8 cellular contexts compared by ENCODE assay signal in the genomic region with DNA sequence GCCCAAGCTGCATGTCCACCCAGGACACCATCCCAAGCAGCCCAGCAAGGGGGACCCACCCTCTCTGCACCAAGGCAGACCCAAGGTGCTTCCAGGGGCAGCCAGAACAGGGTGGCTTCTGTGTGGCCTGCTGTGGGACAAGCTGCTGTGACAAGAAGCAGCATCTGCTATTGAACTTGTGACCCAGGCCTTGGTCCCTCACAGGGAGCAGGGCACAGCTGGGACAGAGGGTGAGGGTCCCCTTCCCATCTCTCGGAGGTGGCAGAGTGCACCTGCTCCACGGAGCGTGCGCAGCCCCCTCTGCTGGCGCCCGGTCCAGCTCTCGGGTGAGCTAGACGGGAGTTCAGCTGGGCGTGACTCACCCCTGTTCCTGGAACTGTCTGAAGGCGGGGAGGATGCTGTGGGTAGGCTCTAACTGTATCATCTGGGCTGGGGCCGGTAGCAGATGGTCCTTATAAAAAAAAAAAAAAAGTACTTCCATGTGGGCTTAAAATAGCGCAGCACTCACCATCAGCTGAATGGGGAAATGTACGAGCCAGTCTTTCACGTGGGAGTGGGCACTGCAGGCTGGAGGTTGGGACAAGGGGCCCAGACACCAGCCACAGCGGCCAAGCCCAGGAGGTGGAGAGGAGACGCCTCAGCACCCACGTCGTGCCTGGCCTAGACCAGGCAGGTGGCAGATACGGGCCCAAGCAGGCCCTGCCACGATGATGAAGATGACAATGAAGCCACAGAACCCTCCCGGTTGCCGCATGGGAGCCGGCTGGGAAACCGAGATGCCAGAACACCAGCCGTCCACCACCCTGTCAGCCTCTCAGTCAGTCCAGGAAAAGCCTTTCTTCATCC.
DNase-seq lines count a peak whose midpoint lies in the region; ATAC-seq, FAIRE-seq and TF ChIP-seq lines count a peak whose summit lies in the region.

No MANE protein-coding gene starts in this region.

- intact Hi-C loops in GM12878 (cut with micrococcal nuclease; ENCODE audit: unreplicated experiment) (loop anchor here (5.0 kb wide), 2 partner anchors 82 to 308 kb away; no protein-coding TSS in a partner anchor), lower lobe of right lung (cut with DNase I) (no loop called here)

- CTCF ChIA-PET in GM10248 (lab: Yijun Ruan, JAX) (interaction anchor here (0.8 to 3.4 kb wide), 9 partner anchors 9 to 56 kb away, joined by 3 to 17 read pairs (median 3); no protein-coding TSS in a partner anchor), GM12878 (lab: Yijun Ruan, JAX) (interaction anchor here (0.6 to 3.8 kb wide), 18 partner anchors 9 to 1342 kb away, joined by 3 to 64 read pairs (median 4); a partner anchor contains a TSS)

- DNase-seq in GM10248 (ENCODE audit: extremely low spot score) = peak; percentile 84
- peak; percentile 97 for DNase-seq in GM23248
- peak; percentile 97 for DNase-seq in LHCN-M2 (ENCODE audit: low read depth)
- peak; percentile 89 for DNase-seq in UCSD-AML1 (lab: John Stamatoyannopoulos, UW; ENCODE audit: unreplicated experiment)
- DNase-seq in GM12878 (ENCODE audit: low read depth, low spot score) = peak; percentile 62
- peak; percentile 86 for DNase-seq in lower lobe of right lung
- peak; percentile 88 for DNase-seq in stimulated activated CD8-positive, alpha-beta memory T cell treated with anti-CD3 and anti-CD28 coated beads, Interleukin-15, amount 100 ng/mL, for 48 hours (ENCODE audit: low read depth in 2 of 2)
- no peak for DNase-seq in ecto neural progenitor cell (ENCODE audit: low spot score)

- peak; percentile 85 for FAIRE-seq in GM12878 (lab: Jason Lieb, UNC)

- TF ChIP-seq POLR2A in GM12878 (IDR thresholded peaks at IDR 0.05; ENCODE audit: low read depth, low read length) = peak; percentile 29

- H3K4me2 ChIP-seq in GM23248 (ENCODE audit: unreplicated experiment) = peak overlapping the region; percentile 31
- H3K4me2 ChIP-seq in GM12878 (ENCODE audit: control insufficient read depth, insufficient read depth) = peak overlapping the region; percentile 77

- WGBS in GM23248 (ENCODE audit: low coverage in 1 of 2, low lambda C conversion rate in 2 of 2, missing lambda C conversion rate in 2 of 2), 2 experiments = 13 to 14% methylated on average over 24 to 25 of the region's 25 CpGs
- 27% methylated on average over 25 of the region's 25 CpGs for WGBS in GM12878 (ENCODE audit: insufficient coverage, insufficient replicate concordance, low lambda C conversion rate, missing lambda C conversion rate)

- peaks cover 18% of the 10 kb centered on the region for H3F3A ChIP-seq in GM23248 (ENCODE audit: insufficient read depth)

- POLR2A ChIA-PET in GM10248 (lab: Yijun Ruan, JAX) = interaction anchor here (0.8 to 4.5 kb wide), 4 partner anchors 30 to 244 kb away, joined by 3 to 27 read pairs (median 5); a partner anchor contains a TSS
- POLR2A ChIA-PET in GM12878 (lab: Charles Lee) = interaction anchor here (0.6 to 3.7 kb wide), 16 partner anchors 19 to 140 kb away, joined by 3 to 43 read pairs (median 5); a partner anchor contains a TSS

- H3K9ac ChIP-seq in GM23248 (peak overlapping the region; percentile 33), GM12878 (ENCODE audit: control insufficient read depth, insufficient read depth, low read length) (peak overlapping the region; percentile 67)

- H3K9me2 ChIP-seq in GM23248 (ENCODE audit: insufficient read depth) = no peaks in the 10 kb centered on the region

- H3K4me3 ChIP-seq in GM23248 (no peak overlapping the region), GM12878 (no peak overlapping the region), lower lobe of right lung (no peak overlapping the region)

- peak; percentile 71 for ATAC-seq in GM12878
- peak; percentile 82 to 88 for ATAC-seq in lower lobe of right lung

- RAD21 ChIA-PET in GM12878 (lab: Charles Lee; ENCODE audit: unreplicated experiment) = interaction anchor here (0.7 to 10.3 kb wide), 29 partner anchors 8 to 1117 kb away, joined by 3 to 322 read pairs (median 5); a partner anchor contains a TSS

- TF ChIP-seq RAD21 in GM12878 (IDR thresholded peaks at IDR 0.05; ENCODE audit: insufficient read depth, low read depth, low read length) = peak; percentile 60

- H4K20me1 ChIP-seq in GM23248 (ENCODE audit: insufficient read depth) (no peaks in the 10 kb centered on the region), GM12878 (ENCODE audit: control insufficient read depth, insufficient read depth) (no peaks in the 10 kb centered on the region)

- no peaks in the 10 kb centered on the region for H3K36me3 ChIP-seq in GM23248 (ENCODE audit: low read depth)
- no peaks in the 10 kb centered on the region for H3K36me3 ChIP-seq in GM12878 (ENCODE audit: control insufficient read depth in 2 of 2, insufficient read depth in 2 of 2, low read length in 1 of 2)
- H3K36me3 ChIP-seq in lower lobe of right lung = no peaks in the 10 kb centered on the region

- peak overlapping the region; percentile 26; the same call in 1 of the 2 replicates for H2AFZ ChIP-seq in GM23248
- H2AFZ ChIP-seq in GM12878 (ENCODE audit: control insufficient read depth, low read depth, low read length) = peak overlapping the region; percentile 62

- H3K4me1 ChIP-seq in GM23248 (ENCODE audit: insufficient read depth) = peaks cover 24% of the 10 kb centered on the region
- peaks cover 57% of the 10 kb centered on the region for H3K4me1 ChIP-seq in GM12878 (ENCODE audit: control insufficient read depth, insufficient read depth, low read length)
- H3K4me1 ChIP-seq in lower lobe of right lung = peaks cover 50% of the 10 kb centered on the region

- SMC1A ChIA-PET in GM12878 (lab: Charles Lee; ENCODE audit: uncharacterized antibody, unreplicated experiment) = interaction anchor here (0.6 to 10.9 kb wide), 22 partner anchors 23 to 1117 kb away, joined by 3 to 284 read pairs (median 4); a partner anchor contains a TSS

- no TSS peak for BruUV-seq in GM12878 (replicated peaks; lab: Mats Ljungman, UMichigan)

- H3K79me2 ChIP-seq in GM23248 (ENCODE audit: insufficient read depth) (no peaks in the 10 kb centered on the region), GM12878 (ENCODE audit: control insufficient read depth, insufficient read depth, low read length) (no peaks in the 10 kb centered on the region)

- TF ChIP-seq EP300 in GM12878 (IDR thresholded peaks at IDR 0.05; ENCODE audit: borderline replicate concordance in 1 of 2, control insufficient read depth in 1 of 2, low read depth in 2 of 2, low read length in 2 of 2) = peak; percentile 8 to 64; a peak in 2 of 4 replicates

- TF ChIP-seq CTCF in GM10248 (IDR thresholded peaks at IDR 0.05; ENCODE audit: control extremely low read depth, extremely low read depth, low read depth, missing control alignments) (peak; percentile 53), GM12878 (IDR thresholded peaks at IDR 0.05 in 2 of 3, conservative IDR thresholded peaks at IDR 0.05 in 1 of 3; ENCODE audit: control insufficient read depth in 2 of 3, extremely low read depth in 1 of 3, insufficient read depth in 1 of 3, low read depth in 3 of 3, low read length in 3 of 3) (peak; percentile 44 to 66 (median 54); a peak in 5 of 6 replicates), lower lobe of right lung (IDR thresholded peaks at IDR 0.05) (peak; percentile 25)

- peak overlapping the region; percentile 11 for H3K27ac ChIP-seq in GM23248
- peak overlapping the region; percentile 95 for H3K27ac ChIP-seq in GM12878 (ENCODE audit: control insufficient read depth, insufficient read depth)
- H3K27ac ChIP-seq in lower lobe of right lung = peak overlapping the region; percentile 81

- H3K9me3 ChIP-seq in GM23248 (ENCODE audit: low read depth) (no peaks in the 10 kb centered on the region), GM12878 (replicated peaks; ENCODE audit: control insufficient read depth, insufficient read depth, low read length) (no peaks in the 10 kb centered on the region), lower lobe of right lung (no peaks in the 10 kb centered on the region)

- in situ Hi-C loops in GM23248 (cut with MboI) (no loop called here), GM12878 (cut with MboI) (loop anchor here (5.0 kb wide), 2 partner anchors 138 to 243 kb away; no protein-coding TSS in a partner anchor)

- H3K27me3 ChIP-seq in GM23248 (replicated peaks; ENCODE audit: insufficient read depth) = no peaks in the 10 kb centered on the region
- no peaks in the 10 kb centered on the region for H3K27me3 ChIP-seq in GM12878 (replicated peaks in 1 of 2; ENCODE audit: control insufficient read depth in 2 of 2, insufficient read depth in 2 of 2, low read length in 1 of 2)
- no peaks in the 10 kb centered on the region for H3K27me3 ChIP-seq in lower lobe of right lung (ENCODE audit: low read depth)

TF ChIP-seq in GM12878, 131 proteins besides CTCF, POLR2A, EP300 and RAD21 (continues in another document):
- TF ChIP-seq ZNF207 (IDR thresholded peaks at IDR 0.05; ENCODE audit: borderline replicate concordance) (no peak), EZH2 (IDR thresholded peaks at IDR 0.05; ENCODE audit: borderline replicate concordance, control insufficient read depth, low read depth, low read length) (no peak), SPI1 (IDR thresholded peaks at IDR 0.05; ENCODE audit: borderline replicate concordance, insufficient read depth, low read depth, low read length) (no peak)
- TF ChIP-seq, protein P1, sequence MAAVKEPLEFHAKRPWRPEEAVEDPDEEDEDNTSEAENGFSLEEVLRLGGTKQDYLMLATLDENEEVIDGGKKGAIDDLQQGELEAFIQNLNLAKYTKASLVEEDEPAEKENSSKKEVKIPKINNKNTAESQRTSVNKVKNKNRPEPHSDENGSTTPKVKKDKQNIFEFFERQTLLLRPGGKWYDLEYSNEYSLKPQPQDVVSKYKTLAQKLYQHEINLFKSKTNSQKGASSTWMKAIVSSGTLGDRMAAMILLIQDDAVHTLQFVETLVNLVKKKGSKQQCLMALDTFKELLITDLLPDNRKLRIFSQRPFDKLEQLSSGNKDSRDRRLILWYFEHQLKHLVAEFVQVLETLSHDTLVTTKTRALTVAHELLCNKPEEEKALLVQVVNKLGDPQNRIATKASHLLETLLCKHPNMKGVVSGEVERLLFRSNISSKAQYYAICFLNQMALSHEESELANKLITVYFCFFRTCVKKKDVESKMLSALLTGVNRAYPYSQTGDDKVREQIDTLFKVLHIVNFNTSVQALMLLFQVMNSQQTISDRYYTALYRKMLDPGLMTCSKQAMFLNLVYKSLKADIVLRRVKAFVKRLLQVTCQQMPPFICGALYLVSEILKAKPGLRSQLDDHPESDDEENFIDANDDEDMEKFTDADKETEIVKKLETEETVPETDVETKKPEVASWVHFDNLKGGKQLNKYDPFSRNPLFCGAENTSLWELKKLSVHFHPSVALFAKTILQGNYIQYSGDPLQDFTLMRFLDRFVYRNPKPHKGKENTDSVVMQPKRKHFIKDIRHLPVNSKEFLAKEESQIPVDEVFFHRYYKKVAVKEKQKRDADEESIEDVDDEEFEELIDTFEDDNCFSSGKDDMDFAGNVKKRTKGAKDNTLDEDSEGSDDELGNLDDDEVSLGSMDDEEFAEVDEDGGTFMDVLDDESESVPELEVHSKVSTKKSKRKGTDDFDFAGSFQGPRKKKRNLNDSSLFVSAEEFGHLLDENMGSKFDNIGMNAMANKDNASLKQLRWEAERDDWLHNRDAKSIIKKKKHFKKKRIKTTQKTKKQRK (IDR thresholded peaks at IDR 0.05; ENCODE audit: low read depth, low read length) = no peak

Comparison
In these comparisons a context has a peak if more than half of its experiments do, and no peak if none do; other contexts are left out.
1. H3K27ac ChIP-seq: peak in every context shown above with its lines; median percentile 95 in GM12878; 81 in lower lobe of right lung; 11 in GM23248.